In genomic region chr21:36087362-36088138, GRCh38 we compare ENCODE assay signal across 1 cellular context.
TF ChIP-seq lines count a peak whose summit lies in the region.

No MANE protein-coding gene starts in this region.

TF ChIP-seq in IMR-90, 13 proteins besides CTCF, POLR2A, EP300 and RAD21:
- TF ChIP-seq FOS (IDR thresholded peaks at IDR 0.05; ENCODE audit: low read depth, low read length) (no peak), ELK1 (IDR thresholded peaks at IDR 0.05; ENCODE audit: borderline replicate concordance, low read depth, low read length) (no peak), MAFK (IDR thresholded peaks at IDR 0.05; ENCODE audit: low read depth, low read length) (no peak), NFE2L2 (IDR thresholded peaks at IDR 0.05; ENCODE audit: low read depth, low read length) (no peak), SMC3 (IDR thresholded peaks at IDR 0.05; ENCODE audit: low read depth, low read length) (no peak), CEBPB (IDR thresholded peaks at IDR 0.05; ENCODE audit: low read depth, low read length) (no peak)
